34 cellular contexts compared by ENCODE assay signal in genomic region chr4:93407493-93408275, GRCh38.
"Had no signal": no experiment of that assay in that cellular context is flagged by ENCODE, and none has a peak within 500 bp of the region (broad histone marks: within the 10 kb centered on the region; RNA-seq: fewer than 3 reads in every experiment).

No MANE protein-coding gene starts in this region.

- H3K9me3 Mint-ChIP-seq: activated CD4-positive, alpha-beta memory T cell treated with anti-CD3 and anti-CD28 coated beads, Interleukin-2, amount 10 ng/mL, durations not matched to agents 7 days and 5 days had no signal

- H3K27ac Mint-ChIP-seq: activated CD4-positive, alpha-beta memory T cell treated with anti-CD3 and anti-CD28 coated beads, Interleukin-2, amount 10 ng/mL, durations not matched to agents 7 days and 5 days; activated CD8-positive, alpha-beta memory T cell treated with anti-CD3 and anti-CD28 coated beads, Interleukin-2, amount 10 ng/mL, durations not matched to agents 7 days and 5 days; activated naive CD8-positive, alpha-beta T cell treated with anti-CD3 and anti-CD28 coated beads for 36 hours; activated T-helper 17 cell treated with anti-CD3 and anti-CD28 coated beads, Interleukin-2, amount 50 U/mL, for 72 hours had no signal

- H3K4me1 Mint-ChIP-seq: activated CD4-positive, alpha-beta memory T cell treated with anti-CD3 and anti-CD28 coated beads, Interleukin-2, amount 10 ng/mL, durations not matched to agents 7 days and 5 days; activated CD8-positive, alpha-beta memory T cell treated with anti-CD3 and anti-CD28 coated beads, Interleukin-2, amount 10 ng/mL, durations not matched to agents 7 days and 5 days; activated naive CD8-positive, alpha-beta T cell treated with anti-CD3 and anti-CD28 coated beads for 36 hours; activated T-helper 17 cell treated with anti-CD3 and anti-CD28 coated beads, Interleukin-2, amount 50 U/mL, for 72 hours; central memory CD8-positive, alpha-beta T cell had no signal

- H3K9me3 ChIP-seq: MG63 had no signal

- DNase-seq: activated CD4-positive, alpha-beta memory T cell treated with anti-CD3 and anti-CD28 coated beads, Interleukin-2, amount 10 ng/mL, durations not matched to agents 7 days and 5 days; activated CD4-positive, alpha-beta T cell treated with anti-CD3 and anti-CD28 coated beads for 1 hour; activated CD4-positive, alpha-beta T cell treated with anti-CD3 and anti-CD28 coated beads for 48 hours; activated CD4-positive, CD25-positive, alpha-beta regulatory T cell; activated CD8-positive, alpha-beta memory T cell treated with anti-CD3 and anti-CD28 coated beads for 24 hours; activated CD8-positive, alpha-beta memory T cell treated with anti-CD3 and anti-CD28 coated beads, Interleukin-2, amount 10 ng/mL, durations not matched to agents 7 days and 5 days; activated CD8-positive, alpha-beta memory T cell treated with anti-CD3 and anti-CD28 coated beads, Interleukin-2, amount 50 U/mL, for 48 hours; activated effector memory CD4-positive, alpha-beta T cell treated with anti-CD3 and anti-CD28 coated beads, Interleukin-2, amount 50 U/mL, for 16 hours; activated naive CD4-positive, alpha-beta T cell; activated naive CD4-positive, alpha-beta T cell treated with anti-CD3 and anti-CD28 coated beads, Interleukin-2, amount 50 U/mL, for 16 hours; activated naive CD8-positive, alpha-beta T cell treated with anti-CD3 and anti-CD28 coated beads for 36 hours; activated T-cell treated with anti-CD3 and anti-CD28 coated beads, Interleukin-2, amount 50 U/mL, for 48 hours; amniotic stem cell; aorta; MG63; NCI-H1048; NCI-H1105 treated with DMSO at 0.1 percent for 48 hours; NCI-H1436; NCI-H1694; NCI-H1930; NCI-H2081 treated with DMSO at 0.1 percent for 48 hours; NCI-H510A; NCI-H526; NCI-H748 treated with DMSO at 0.1 percent for 48 hours; OCI-M1; Right ventricle myocardium superior; SW 1271; T-helper 1 cell; T-helper 2 cell; T-helper 9 cell had no signal

- H3K36me3 ChIP-seq: cardiac muscle cell, MG63 had no signal

- H3K4me3 Mint-ChIP-seq: activated CD4-positive, alpha-beta memory T cell treated with anti-CD3 and anti-CD28 coated beads, Interleukin-2, amount 10 ng/mL, durations not matched to agents 7 days and 5 days; activated CD8-positive, alpha-beta memory T cell treated with anti-CD3 and anti-CD28 coated beads, Interleukin-2, amount 10 ng/mL, durations not matched to agents 7 days and 5 days; activated naive CD8-positive, alpha-beta T cell treated with anti-CD3 and anti-CD28 coated beads for 36 hours; activated T-helper 17 cell treated with anti-CD3 and anti-CD28 coated beads, Interleukin-2, amount 50 U/mL, for 72 hours; central memory CD8-positive, alpha-beta T cell had no signal

- H3K27ac ChIP-seq: cardiac muscle cell, VCaP had no signal

- H3K27me3 Mint-ChIP-seq: activated CD4-positive, alpha-beta memory T cell treated with anti-CD3 and anti-CD28 coated beads, Interleukin-2, amount 10 ng/mL, durations not matched to agents 7 days and 5 days; activated CD8-positive, alpha-beta memory T cell treated with anti-CD3 and anti-CD28 coated beads, Interleukin-2, amount 10 ng/mL, durations not matched to agents 7 days and 5 days; activated naive CD8-positive, alpha-beta T cell treated with anti-CD3 and anti-CD28 coated beads for 36 hours; activated T-helper 17 cell treated with anti-CD3 and anti-CD28 coated beads, Interleukin-2, amount 50 U/mL, for 72 hours; central memory CD8-positive, alpha-beta T cell had no signal

- ATAC-seq: activated CD8-positive, alpha-beta memory T cell treated with anti-CD3 and anti-CD28 coated beads, Interleukin-2, amount 10 ng/mL, durations not matched to agents 7 days and 5 days; activated T-helper 17 cell treated with anti-CD3 and anti-CD28 coated beads, Interleukin-2, amount 50 U/mL, for 72 hours had no signal

- H3K27me3 ChIP-seq: cardiac muscle cell, MG63 had no signal

- H3K4me3 ChIP-seq: cardiac muscle cell, MG63 had no signal

- H3K36me3 Mint-ChIP-seq: activated CD8-positive, alpha-beta memory T cell treated with anti-CD3 and anti-CD28 coated beads, Interleukin-2, amount 10 ng/mL, durations not matched to agents 7 days and 5 days; activated naive CD8-positive, alpha-beta T cell treated with anti-CD3 and anti-CD28 coated beads for 36 hours had no signal
